ENCODE assay signal across 8 cellular contexts in the genomic region with DNA sequence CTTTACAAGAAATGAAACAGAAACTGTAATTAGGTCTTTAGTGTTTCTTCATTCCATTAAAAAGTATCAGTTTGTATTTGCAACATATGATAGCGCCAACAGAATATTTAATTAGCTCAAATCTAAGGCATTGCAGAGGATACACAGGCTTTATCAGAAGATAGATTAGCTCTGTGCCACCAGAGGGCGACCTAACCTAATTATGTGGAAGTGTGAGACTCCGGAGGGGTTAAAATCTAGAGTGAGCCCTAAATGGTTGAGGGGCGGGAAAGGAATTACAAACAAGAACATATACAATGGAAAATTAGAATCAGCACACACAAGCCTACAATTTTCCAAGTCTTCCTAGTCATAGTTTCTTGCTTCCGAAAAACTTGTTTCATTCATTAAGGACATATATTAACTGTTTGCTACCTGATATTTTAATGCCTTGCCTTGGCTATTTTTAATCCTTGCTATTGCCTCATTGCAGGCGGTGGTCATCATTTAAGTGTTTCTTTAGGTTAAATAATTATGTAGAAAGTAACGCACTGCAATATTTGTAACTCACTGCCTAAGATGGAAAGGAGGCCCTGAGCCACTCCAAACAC. TPM values are rescaled to one million over a fixed set of nuclear protein-coding genes. Genes with fewer than 3 reads are reported as not detected.
A peak's percentile ranks its signal among the peaks of the same experiment; 100 is the strongest.
DNase-seq lines count a peak whose midpoint lies in the region; ATAC-seq and TF ChIP-seq lines count a peak whose summit lies in the region.

No MANE protein-coding gene starts in this region.

- CTCF ChIA-PET in CD4-positive, alpha-beta memory T cell (lab: Charles Lee; ENCODE audit: partially characterized antibody): interaction anchor here (1.0 to 1.4 kb wide), 4 partner anchors 9 to 408 kb away, joined by 3 to 4 read pairs (median 4); no protein-coding TSS in a partner anchor

- no peaks in the 10 kb centered on the region for H3K36me3 ChIP-seq in CD4-positive, alpha-beta memory T cell (ENCODE audit: insufficient read depth, low read length)
- H3K36me3 ChIP-seq in heart right ventricle: no peaks in the 10 kb centered on the region
- no peaks in the 10 kb centered on the region for H3K36me3 ChIP-seq in smooth muscle cell (ENCODE audit: low read depth)

- H3K79me2 ChIP-seq in smooth muscle cell (ENCODE audit: low read depth): no peaks in the 10 kb centered on the region

- H3F3A ChIP-seq in smooth muscle cell (ENCODE audit: low read depth): no peaks in the 10 kb centered on the region

- peak in 3 of 5 donors; percentile 5 to 13 (median 5) for DNase-seq in CD4-positive, alpha-beta memory T cell
- DNase-seq in HFF-Myc (ENCODE audit: extremely low read depth, low read depth) (peak; percentile 31), NCI-H748 treated with DMSO at 0.1 percent for 48 hours (lab: John Stamatoyannopoulos, UW) (peak; percentile 61), heart right ventricle (peak in 1 of 2 donors; percentile 42), smooth muscle cell (lab: John Stamatoyannopoulos, UW; ENCODE audit: unreplicated experiment) (no peak), T-helper 17 cell (no peak)
- DNase-seq in activated T-cell treated with anti-CD3 and anti-CD28 coated beads, Interleukin-2, amount 50 U/mL, for 72 hours: peak; percentile 54

- H3K4me3 Mint-ChIP-seq in CD4-positive, alpha-beta memory T cell: no peak overlapping the region
- no peak overlapping the region for H3K4me3 Mint-ChIP-seq in activated T-cell treated with anti-CD3 and anti-CD28 coated beads, Interleukin-2, amount 50 U/mL, for 72 hours
- H3K4me3 Mint-ChIP-seq in T-helper 17 cell: no peak overlapping the region

- POLR2A ChIA-PET in CD4-positive, alpha-beta memory T cell (lab: Charles Lee; ENCODE audit: partially characterized antibody): no interaction called here

- no peak overlapping the region for H3K27ac ChIP-seq in CD4-positive, alpha-beta memory T cell (ENCODE audit: low read depth, low read length)
- H3K27ac ChIP-seq in heart right ventricle (no peak overlapping the region), smooth muscle cell (ENCODE audit: low read depth) (no peak overlapping the region)

- no peak overlapping the region for H3K4me2 ChIP-seq in smooth muscle cell

- intact Hi-C loops in CD4-positive, alpha-beta memory T cell (cut with micrococcal nuclease): no loop called here
- intact Hi-C loops in heart right ventricle (cut with DNase I): loop anchor here in 8 of 10 donors (2.0 to 10.0 kb wide), 5 partner anchors 402 to 412 kb away; no protein-coding TSS in a partner anchor

- ATAC-seq in activated T-cell treated with anti-CD3 and anti-CD28 coated beads, Interleukin-2, amount 50 U/mL, for 72 hours (replicated peaks in 1 of 2): peak; percentile 29 to 35
- ATAC-seq in heart right ventricle (peak in 5 of 8 donors; percentile 51 to 69 (median 54)), T-helper 17 cell (no peak), GM21423 (IDR thresholded peaks at IDR 0.05; ENCODE audit: unreplicated experiment) (no peak)

- H3K36me3 Mint-ChIP-seq in CD4-positive, alpha-beta memory T cell: no peaks in the 10 kb centered on the region
- H3K36me3 Mint-ChIP-seq in activated T-cell treated with anti-CD3 and anti-CD28 coated beads, Interleukin-2, amount 50 U/mL, for 72 hours (ENCODE audit: insufficient read depth in 2 of 2): no peaks in the 10 kb centered on the region
- no peaks in the 10 kb centered on the region for H3K36me3 Mint-ChIP-seq in T-helper 17 cell (ENCODE audit: low read depth)

- H3K9ac ChIP-seq in smooth muscle cell (ENCODE audit: low read depth): no peak overlapping the region

- H3K27me3 Mint-ChIP-seq in CD4-positive, alpha-beta memory T cell: peaks cover 2 to 5% of the 10 kb centered on the region in 2 donors
- no peaks in the 10 kb centered on the region for H3K27me3 Mint-ChIP-seq in activated T-cell treated with anti-CD3 and anti-CD28 coated beads, Interleukin-2, amount 50 U/mL, for 72 hours (ENCODE audit: low read depth)
- peaks cover 37% of the 10 kb centered on the region for H3K27me3 Mint-ChIP-seq in T-helper 17 cell

- H3K4me1 Mint-ChIP-seq in CD4-positive, alpha-beta memory T cell: no peaks in the 10 kb centered on the region
- no peaks in the 10 kb centered on the region for H3K4me1 Mint-ChIP-seq in activated T-cell treated with anti-CD3 and anti-CD28 coated beads, Interleukin-2, amount 50 U/mL, for 72 hours (ENCODE audit: low read depth)
- no peaks in the 10 kb centered on the region for H3K4me1 Mint-ChIP-seq in T-helper 17 cell

- H3K9me3 Mint-ChIP-seq in CD4-positive, alpha-beta memory T cell: no peaks in the 10 kb centered on the region
- no peaks in the 10 kb centered on the region for H3K9me3 Mint-ChIP-seq in activated T-cell treated with anti-CD3 and anti-CD28 coated beads, Interleukin-2, amount 50 U/mL, for 72 hours

- H4K20me1 ChIP-seq in smooth muscle cell (ENCODE audit: low read depth): no peaks in the 10 kb centered on the region

- H3K4me3 ChIP-seq in CD4-positive, alpha-beta memory T cell (ENCODE audit: low read length in 2 of 2): no peak overlapping the region
- no peak overlapping the region for H3K4me3 ChIP-seq in HFF-Myc (replicated peaks; ENCODE audit: low read depth, low read length)
- peak overlapping the region in 1 of 10 donors; percentile 14 for H3K4me3 ChIP-seq in heart right ventricle
- H3K4me3 ChIP-seq in smooth muscle cell: no peak overlapping the region

- H3K27me3 ChIP-seq in CD4-positive, alpha-beta memory T cell (ENCODE audit: insufficient read depth, low read length): no peaks in the 10 kb centered on the region
- peaks cover 0 to 8% (median 4%) of the 10 kb centered on the region in 7 donors for H3K27me3 ChIP-seq in heart right ventricle
- no peaks in the 10 kb centered on the region for H3K27me3 ChIP-seq in smooth muscle cell (ENCODE audit: low read depth)

- 27 to 32% methylated on average over 7 of the region's 7 CpGs for WGBS in heart right ventricle, 2 donors
- WGBS in smooth muscle cell (ENCODE audit: low lambda C conversion rate): 37% methylated on average over 7 of the region's 7 CpGs

- no peak overlapping the region for H2AFZ ChIP-seq in smooth muscle cell (ENCODE audit: low read depth)

- H3K27ac Mint-ChIP-seq in CD4-positive, alpha-beta memory T cell: peak overlapping the region in 1 of 7 donors; percentile 38
- no peak overlapping the region for H3K27ac Mint-ChIP-seq in activated T-cell treated with anti-CD3 and anti-CD28 coated beads, Interleukin-2, amount 50 U/mL, for 72 hours
- H3K27ac Mint-ChIP-seq in T-helper 17 cell: no peak overlapping the region

- H3K9me3 ChIP-seq in CD4-positive, alpha-beta memory T cell (ENCODE audit: control insufficient read depth in 1 of 2, low read length in 2 of 2): no peaks in the 10 kb centered on the region
- H3K9me3 ChIP-seq in heart right ventricle: no peaks in the 10 kb centered on the region
- no peaks in the 10 kb centered on the region for H3K9me3 ChIP-seq in smooth muscle cell (replicated peaks; ENCODE audit: low read depth)
- no peaks in the 10 kb centered on the region for H3K9me3 ChIP-seq in T-helper 17 cell (ENCODE audit: control insufficient read depth, low read length, poor library complexity, severe bottlenecking)

- peak; percentile 67 for TF ChIP-seq CTCF in HFF-Myc (IDR thresholded peaks at IDR 0.05; ENCODE audit: low read depth, low read length, missing control alignments)
- peak; percentile 18 to 77 (median 70) for TF ChIP-seq CTCF in heart right ventricle (IDR thresholded peaks at IDR 0.05)
- TF ChIP-seq CTCF in smooth muscle cell (IDR thresholded peaks at IDR 0.05; ENCODE audit: borderline replicate concordance, insufficient read depth, poor library complexity, severe bottlenecking): peak; percentile 88

- no peaks in the 10 kb centered on the region for H3K4me1 ChIP-seq in CD4-positive, alpha-beta memory T cell (ENCODE audit: insufficient read depth, low read length)
- H3K4me1 ChIP-seq in heart right ventricle (no peaks in the 10 kb centered on the region), smooth muscle cell (ENCODE audit: low read depth) (no peaks in the 10 kb centered on the region)

RNA-seq across cellular contexts. Expression of gene RYR3, which starts 18.0 kb away (rescaled TPM):
- not detected for total RNA-seq in CD4-positive, alpha-beta memory T cell
- polyA plus RNA-seq in CD4-positive, alpha-beta memory T cell: under 1 TPM in 1 of 2 donors, not detected in 1; 0.11 TPM
- total RNA-seq in activated T-cell treated with anti-CD3 and anti-CD28 coated beads, Interleukin-2, amount 50 U/mL, for 72 hours: not detected
- total RNA-seq in heart right ventricle: under 1 TPM in 8 of 10 donors, not detected in 2; 0.02 to 1.00 (median 0.15) TPM
- under 1 TPM; 0.06 to 0.07 TPM for polyA plus RNA-seq in heart right ventricle
- 5.0 and 6.2 TPM in 2 replicates for total RNA-seq in smooth muscle cell
- 0.23 and 4.6 TPM in 2 replicates for polyA plus RNA-seq in smooth muscle cell
- total RNA-seq in T-helper 17 cell: under 1 TPM; 0.05 to 0.23 TPM

Comparison
In these comparisons a context has a peak if more than half of its experiments do, and no peak if none do; other contexts are left out.
1. DNase-seq: peak in CD4-positive, alpha-beta memory T cell (3 of 5), HFF-Myc (single experiment), NCI-H748 treated with DMSO at 0.1 percent for 48 hours (single experiment) and activated T-cell treated with anti-CD3 and anti-CD28 coated beads, Interleukin-2, amount 50 U/mL, for 72 hours (2 of 2); none in smooth muscle cell (single experiment) and T-helper 17 cell (0 of 3).
2. ATAC-seq: peak in activated T-cell treated with anti-CD3 and anti-CD28 coated beads, Interleukin-2, amount 50 U/mL, for 72 hours (2 of 2) and heart right ventricle (5 of 8); none in T-helper 17 cell (single experiment) and GM21423 (single experiment).
3. Peak in every context shown above with its lines, with median percentiles within 50 percentile points of each other: CTCF ChIP-seq.